In the genomic region with DNA sequence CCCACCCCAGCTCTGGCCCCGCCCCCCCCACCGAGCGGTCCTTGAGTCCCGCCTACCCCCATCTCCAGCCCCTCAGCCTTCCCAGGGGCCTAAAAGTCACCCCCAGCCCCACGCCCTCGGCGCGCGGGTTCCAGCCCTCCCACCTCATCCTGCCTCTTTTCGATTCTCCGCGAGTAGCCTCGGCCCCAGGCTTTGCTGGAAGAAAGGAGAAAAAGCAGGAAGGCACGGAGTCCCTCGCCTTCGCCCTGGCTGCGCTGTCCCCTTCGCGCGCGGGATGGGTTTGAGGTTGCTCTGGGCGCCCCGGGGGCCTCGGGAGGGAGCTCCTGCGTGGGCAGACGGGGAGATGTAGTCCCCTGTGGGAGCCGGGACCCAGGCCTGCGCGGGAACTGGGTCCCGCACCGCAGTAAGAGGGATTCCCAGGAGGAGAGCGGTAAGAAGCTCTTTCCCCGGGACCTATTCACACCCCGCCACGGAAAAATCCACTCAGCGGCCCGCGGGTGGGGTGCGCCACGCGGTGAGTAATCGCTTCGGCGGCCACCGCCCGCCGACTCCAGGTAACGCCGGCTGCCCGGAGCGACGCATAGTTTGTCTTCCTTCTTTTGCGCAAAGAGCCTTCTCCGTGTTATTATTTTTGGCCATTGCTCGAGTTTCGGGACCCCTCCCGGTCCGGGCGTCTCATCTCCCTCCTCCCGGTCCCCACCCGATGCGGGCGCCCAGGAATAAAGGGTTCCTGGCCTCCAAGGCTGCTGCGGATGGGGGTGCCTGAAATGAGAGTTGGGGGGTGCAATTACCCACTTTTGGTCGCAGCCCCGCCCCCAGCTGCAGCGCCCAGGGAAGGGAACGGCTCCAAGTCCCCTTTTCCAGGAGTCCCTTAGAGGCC, we compare ENCODE assay signal across 12 cellular contexts. TPM values are rescaled to one million over a fixed set of nuclear protein-coding genes. Genes with fewer than 3 reads are reported as not detected.
A peak's percentile ranks its signal among the peaks of the same experiment; 100 is the strongest.
DNase-seq lines count a peak whose midpoint lies in the region; ATAC-seq and TF ChIP-seq lines count a peak whose summit lies in the region.
"Had no signal": no experiment of that assay in that cellular context is flagged by ENCODE, and none has a peak within 500 bp of the region (broad histone marks: within the 10 kb centered on the region; RNA-seq: fewer than 3 reads in every experiment).

No MANE protein-coding gene starts in this region.

- peaks cover 21% of the 10 kb centered on the region for H3K4me1 Mint-ChIP-seq in activated T-cell treated with anti-CD3 and anti-CD28 coated beads, Interleukin-2, amount 50 U/mL, for 24 hours (ENCODE audit: low read depth)
- peaks cover 32% of the 10 kb centered on the region for H3K4me1 Mint-ChIP-seq in T-helper 17 cell

- ATAC-seq in T-helper 17 cell: no peak
- peak; percentile 6 for ATAC-seq in left ventricle myocardium superior
- no peak for ATAC-seq in thoracic aorta (ENCODE audit: insufficient number of reproducible peaks, low FRiP score, low read depth)
- ATAC-seq in GM19455 (IDR thresholded peaks at IDR 0.05; ENCODE audit: unreplicated experiment): no peak
- no peak for ATAC-seq in GM21390 (IDR thresholded peaks at IDR 0.05; ENCODE audit: unreplicated experiment)

- H3K36me3 Mint-ChIP-seq in activated T-cell treated with anti-CD3 and anti-CD28 coated beads, Interleukin-2, amount 50 U/mL, for 24 hours (ENCODE audit: low read depth): no peaks in the 10 kb centered on the region
- peaks cover 17% of the 10 kb centered on the region for H3K36me3 Mint-ChIP-seq in T-helper 17 cell (ENCODE audit: low read depth)

- H3K27me3 ChIP-seq in thoracic aorta (replicated peaks; ENCODE audit: insufficient read depth): peaks cover 55% of the 10 kb centered on the region

- peaks cover 11 to 46% of the 10 kb centered on the region in 2 donors for H3K4me1 ChIP-seq in thoracic aorta (ENCODE audit: control insufficient read depth in 1 of 2, low read depth in 2 of 2)

- no peak for TF ChIP-seq CTCF in thoracic aorta (IDR thresholded peaks at IDR 0.05)

- no peaks in the 10 kb centered on the region for H3K36me3 ChIP-seq in thoracic aorta

- no peak overlapping the region for H3K4me3 Mint-ChIP-seq in activated T-cell treated with anti-CD3 and anti-CD28 coated beads, Interleukin-2, amount 50 U/mL, for 24 hours
- H3K4me3 Mint-ChIP-seq in T-helper 17 cell: peak overlapping the region; percentile 61
- H3K4me3 Mint-ChIP-seq: activated naive CD4-positive, alpha-beta T cell treated with anti-CD3 and anti-CD28 coated beads, Interleukin-2, amount 10 ng/mL, durations not matched to agents 7 days and 5 days; T-helper 2 cell treated with Interferon-gamma antibody and Interleukin-4, amounts not matched to agents 5 μg/mL and 100 μg/mL, for 36 hours had no signal

- H3K27ac ChIP-seq in thoracic aorta: no peak overlapping the region
- H3K27ac ChIP-seq in substantia nigra (ENCODE audit: low read depth, low read length, poor library complexity, severe bottlenecking): no peak overlapping the region

- H3K9me3 ChIP-seq in T-helper 17 cell (ENCODE audit: control insufficient read depth, low read length, poor library complexity, severe bottlenecking) (no peaks in the 10 kb centered on the region), thoracic aorta (no peaks in the 10 kb centered on the region)

- no peaks in the 10 kb centered on the region for H3K9me3 Mint-ChIP-seq in activated T-cell treated with anti-CD3 and anti-CD28 coated beads, Interleukin-2, amount 50 U/mL, for 24 hours
- H3K9me3 Mint-ChIP-seq: activated naive CD4-positive, alpha-beta T cell treated with anti-CD3 and anti-CD28 coated beads, Interleukin-2, amount 10 ng/mL, durations not matched to agents 7 days and 5 days; T-helper 2 cell treated with Interferon-gamma antibody and Interleukin-4, amounts not matched to agents 5 μg/mL and 100 μg/mL, for 36 hours had no signal

- DNase-seq in activated T-cell treated with anti-CD3 and anti-CD28 coated beads, Interleukin-2, amount 50 U/mL, for 1 hour: peak; percentile 58
- DNase-seq in activated T-cell treated with anti-CD3 and anti-CD28 coated beads, Interleukin-2, amount 50 U/mL, for 24 hours: no peak
- DNase-seq in T-helper 17 cell (no peak), left ventricle myocardium superior (no peak), thoracic aorta (ENCODE audit: low spot score) (no peak), substantia nigra (lab: John Stamatoyannopoulos, UW) (no peak)
- DNase-seq: activated naive CD4-positive, alpha-beta T cell treated with anti-CD3 and anti-CD28 coated beads, Interleukin-2, amount 10 ng/mL, durations not matched to agents 7 days and 5 days; CD4-positive, CD25-positive, alpha-beta regulatory T cell; stimulated activated naive CD4-positive, alpha-beta T cell treated with Interleukin-2 at 50 U/mL for 16 hours had no signal

- H3K4me3 ChIP-seq in thoracic aorta: peak overlapping the region; percentile 64

- H3K27ac Mint-ChIP-seq in activated T-cell treated with anti-CD3 and anti-CD28 coated beads, Interleukin-2, amount 50 U/mL, for 24 hours: no peak overlapping the region
- H3K27ac Mint-ChIP-seq in T-helper 17 cell: no peak overlapping the region
- H3K27ac Mint-ChIP-seq: activated naive CD4-positive, alpha-beta T cell treated with anti-CD3 and anti-CD28 coated beads, Interleukin-2, amount 10 ng/mL, durations not matched to agents 7 days and 5 days; CD4-positive, CD25-positive, alpha-beta regulatory T cell; T-helper 2 cell treated with Interferon-gamma antibody and Interleukin-4, amounts not matched to agents 5 μg/mL and 100 μg/mL, for 36 hours had no signal

- intact Hi-C loops in left ventricle myocardium superior (cut with micrococcal nuclease): no loop called here

- peaks cover 79% of the 10 kb centered on the region for H3K27me3 Mint-ChIP-seq in activated T-cell treated with anti-CD3 and anti-CD28 coated beads, Interleukin-2, amount 50 U/mL, for 24 hours
- H3K27me3 Mint-ChIP-seq in T-helper 17 cell: peaks cover 64% of the 10 kb centered on the region

RNA-seq across cellular contexts. Expression of gene CRLF1, which starts 0.9 kb away (rescaled TPM):
- total RNA-seq in T-helper 17 cell (not detected), left ventricle myocardium superior (21.4 TPM), thoracic aorta (1,000 to 10,000 TPM in 1 of 2 donors, 10 to 100 TPM in 1; 85.9 to 1,063 TPM)
- total RNA-seq: CD4-positive, CD25-positive, alpha-beta regulatory T cell had no signal

RNA-seq across cellular contexts. Expression of gene TMEM59L, which starts 5.2 kb away (rescaled TPM):
- total RNA-seq in T-helper 17 cell: under 1 TPM in 1 of 2 donors, not detected in 1; 0.29 TPM
- 1.5 TPM for total RNA-seq in left ventricle myocardium superior
- total RNA-seq in thoracic aorta: 1 to 10 TPM; 3.2 to 6.5 TPM
- total RNA-seq: CD4-positive, CD25-positive, alpha-beta regulatory T cell had no signal

RNA-seq across cellular contexts. Expression of gene REX1BD, which starts 18.9 kb away (rescaled TPM):
- 10 to 100 TPM; 89.1 to 97.1 TPM for total RNA-seq in T-helper 17 cell
- 75.8 TPM for total RNA-seq in left ventricle myocardium superior
- 10 to 100 TPM; 36.3 to 66.6 TPM for total RNA-seq in thoracic aorta

RNA-seq across cellular contexts. Expression of gene KLHL26, which starts 29.4 kb away (rescaled TPM):
- total RNA-seq in T-helper 17 cell (10 to 100 TPM; 13.0 to 17.9 TPM), left ventricle myocardium superior (5.8 TPM), thoracic aorta (10 to 100 TPM; 11.2 to 24.5 TPM)

RNA-seq across cellular contexts. Expression of gene UBA52, which starts 35.8 kb away (rescaled TPM):
- total RNA-seq in T-helper 17 cell: 1,000 to 10,000 TPM; 1,880 to 1,939 TPM
- 725 TPM for total RNA-seq in left ventricle myocardium superior
- 100 to 1,000 TPM; 306 to 438 TPM for total RNA-seq in thoracic aorta

Comparison
In these comparisons a context has a peak if more than half of its experiments do, and no peak if none do; other contexts are left out.
1. RNA of gene CRLF1, which starts 0.9 kb away (total RNA-seq): 85.9 to 1,063 TPM in thoracic aorta and 21.4 TPM in left ventricle myocardium superior (single experiment); not detected in T-helper 17 cell; every median in the first group is over 10 times any median in the second.